In genomic region chr5:103562453-103563157, GRCh38 we compare ENCODE assay signal across 8 cellular contexts. TPM values are rescaled to one million over a fixed set of nuclear protein-coding genes. Genes with fewer than 3 reads are reported as not detected.
DNase-seq lines count a peak whose midpoint lies in the region; ATAC-seq, FAIRE-seq and TF ChIP-seq lines count a peak whose summit lies in the region.

Gene NUDT12, minus strand, starts transcription at chr5:103562789. Its CDS starts 2,541 bp downstream, at chr5:103560248.

- H3K79me2 ChIP-seq in OCI-LY7 (ENCODE audit: insufficient read depth, low read depth, low read length): no peaks in the 10 kb centered on the region

- no peaks in the 10 kb centered on the region for H3K27me3 ChIP-seq in small intestine (ENCODE audit: control insufficient read depth in 2 of 2, insufficient read depth in 2 of 2, low read length in 2 of 2)

- CTCF ChIA-PET in OCI-LY7 (lab: Charles Lee; ENCODE audit: unreplicated experiment): no interaction called here

- H3K36me3 ChIP-seq in small intestine (ENCODE audit: control insufficient read depth in 2 of 2, insufficient read depth in 2 of 2, low read length in 2 of 2): no peaks in the 10 kb centered on the region
- H3K36me3 ChIP-seq in OCI-LY7 (ENCODE audit: insufficient read depth, low read length): no peaks in the 10 kb centered on the region

- 2 to 10% (median 3%) methylated on average over 35 to 37 of the region's 37 CpGs for WGBS in small intestine, 3 donors

- H3K27ac ChIP-seq in VCaP (peak within 1 kb of the TSS; percentile 57), small intestine (ENCODE audit: low read depth in 1 of 2, low read length in 1 of 2) (peak within 1 kb of the TSS; percentile 83 to 90), OCI-LY7 (ENCODE audit: low read depth, low read length, poor library complexity, severe bottlenecking) (no peak within 1 kb of the TSS)

- intact Hi-C loops in OCI-LY7 (cut with micrococcal nuclease; ENCODE audit: unreplicated experiment): no loop called here

- H3K9me2 ChIP-seq in OCI-LY7 (ENCODE audit: insufficient read depth, low read length): no peaks in the 10 kb centered on the region

- peak within 1 kb of the TSS; percentile 62 to 83 for H3K4me3 ChIP-seq in small intestine (ENCODE audit: low read depth in 1 of 2, low read length in 2 of 2)
- H3K4me3 ChIP-seq in OCI-LY7 (ENCODE audit: low read depth, low read length, poor library complexity, severe bottlenecking): no peak within 1 kb of the TSS

- H3K9me3 ChIP-seq in small intestine (ENCODE audit: control insufficient read depth, low read depth) (no peaks in the 10 kb centered on the region), OCI-LY7 (ENCODE audit: low read length) (no peaks in the 10 kb centered on the region)

- peak; percentile 42 to 67 for DNase-seq in NCI-H187 (lab: John Stamatoyannopoulos, UW)
- DNase-seq in cerebellar cortex (ENCODE audit: low spot score): peak; percentile 86
- peak; percentile 75 for DNase-seq in iris pigment epithelial cell (ENCODE audit: low read depth)
- DNase-seq in small intestine: peak; percentile 63
- no peak for DNase-seq in OCI-LY7 (ENCODE audit: low spot score)

- H4K20me1 ChIP-seq in OCI-LY7 (ENCODE audit: insufficient read depth, low read length): no peaks in the 10 kb centered on the region

- no peak for FAIRE-seq in small intestine (lab: Jason Lieb, UNC)

- no peaks in the 10 kb centered on the region for H3K4me1 ChIP-seq in small intestine (ENCODE audit: control insufficient read depth in 2 of 2, insufficient read depth in 1 of 2, low read depth in 1 of 2, low read length in 1 of 2)
- H3K4me1 ChIP-seq in OCI-LY7 (ENCODE audit: insufficient read depth, low read length, poor library complexity, severe bottlenecking): no peaks in the 10 kb centered on the region

- BruUV-seq in OCI-LY7 (replicated peaks; lab: Mats Ljungman, UMichigan): no TSS peak

- no peak for TF ChIP-seq CTCF in VCaP (conservative IDR thresholded peaks at IDR 0.05)
- no peak for TF ChIP-seq CTCF in OCI-LY7 (conservative IDR thresholded peaks at IDR 0.05; ENCODE audit: low read length)

- TF ChIP-seq POLR2A in GM18505 (IDR thresholded peaks at IDR 0.05; ENCODE audit: borderline replicate concordance, extremely low read depth, insufficient read depth, insufficient read length): peak; percentile 53

- POLR2A ChIA-PET in OCI-LY7 (lab: Charles Lee): interaction anchor here (0.6 to 1.1 kb wide), 3 partner anchors 8 to 37 kb away, joined by 3 read pairs; no protein-coding TSS in a partner anchor

- ATAC-seq in GM18505 (IDR thresholded peaks at IDR 0.05; ENCODE audit: unreplicated experiment) (peak; percentile 95), HG02852 (IDR thresholded peaks at IDR 0.05; ENCODE audit: unreplicated experiment) (peak; percentile 90)

- no peak within 1 kb of the TSS for H3K4me2 ChIP-seq in OCI-LY7 (ENCODE audit: low read length)

- no peak within 1 kb of the TSS for H2AFZ ChIP-seq in OCI-LY7 (ENCODE audit: low read length)

RNA-seq across cellular contexts. Expression of gene NUDT12, which starts in this region (rescaled TPM):
- 10 to 100 TPM; 10.6 to 14.9 (median 13.9) TPM for polyA plus RNA-seq in small intestine
- 0.06 TPM in 1 of 2 replicates, not detected in the other for total RNA-seq in OCI-LY7 (2014; rRNA removed; shearing (Covaris generic))
- total RNA-seq in OCI-LY7 (2022): not detected in 2 replicates
